14 cellular contexts compared by ENCODE assay signal in the genomic region with DNA sequence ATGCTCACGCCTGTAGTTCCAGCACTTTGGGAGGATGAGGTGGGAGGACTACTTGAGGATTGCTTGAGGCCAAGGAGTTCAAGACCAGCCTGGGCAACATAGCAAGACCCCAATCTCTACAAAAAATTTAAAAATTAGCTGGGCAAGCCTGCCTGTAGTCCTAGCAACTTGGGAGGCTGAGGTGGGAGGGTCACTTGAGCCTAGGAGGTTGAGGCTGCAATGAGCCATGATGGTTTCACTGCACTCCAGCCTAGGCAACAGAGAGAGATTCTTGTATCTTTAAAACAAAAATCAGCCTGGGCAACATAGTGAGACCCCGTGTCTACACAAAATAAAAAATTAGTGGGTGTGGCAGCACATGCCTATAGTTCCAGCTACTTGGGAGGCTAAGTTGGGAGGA. TPM values are rescaled to one million over a fixed set of nuclear protein-coding genes. Genes with fewer than 3 reads are reported as not detected.
DNase-seq lines count a peak whose midpoint lies in the region; ATAC-seq, FAIRE-seq and TF ChIP-seq lines count a peak whose summit lies in the region.
"Had no signal": no experiment of that assay in that cellular context is flagged by ENCODE, and none has a peak within 500 bp of the region (broad histone marks: within the 10 kb centered on the region; RNA-seq: fewer than 3 reads in every experiment).

No MANE protein-coding gene starts in this region.

- H3K9ac ChIP-seq in BLaER1 (no peak overlapping the region), endothelial cell of umbilical vein (replicated peaks; ENCODE audit: extremely low read depth, insufficient read depth, low read length) (no peak overlapping the region)

- H3K4me1 ChIP-seq in BLaER1 (peaks cover 20% of the 10 kb centered on the region), Caco-2 (no peaks in the 10 kb centered on the region), endothelial cell of umbilical vein (ENCODE audit: control insufficient read depth, extremely low read depth, insufficient read depth, low read length) (peaks cover 9% of the 10 kb centered on the region)

- POLR2A ChIA-PET in Caco-2 (lab: Charles Lee) (no interaction called here), T-cell (lab: Charles Lee) (no interaction called here), endothelial cell of umbilical vein (lab: Charles Lee) (no interaction called here)

- H3K9me3 ChIP-seq in BLaER1, result no peaks in the 10 kb centered on the region
- H3K9me3 ChIP-seq in Caco-2, result no peaks in the 10 kb centered on the region
- no peaks in the 10 kb centered on the region for H3K9me3 ChIP-seq in endothelial cell of umbilical vein (replicated peaks; ENCODE audit: control insufficient read depth, insufficient read depth, low read length)

- no peak for ATAC-seq in T-cell (replicated peaks in 1 of 4)
- no peak for ATAC-seq in GM21825 (IDR thresholded peaks at IDR 0.05; ENCODE audit: unreplicated experiment)
- ATAC-seq in HG03565 (IDR thresholded peaks at IDR 0.05; ENCODE audit: unreplicated experiment), result no peak
- no peak for ATAC-seq in HG02763 (IDR thresholded peaks at IDR 0.05; ENCODE audit: unreplicated experiment)
- ATAC-seq: left ventricle myocardium superior had no signal

- H3K27ac ChIP-seq in BLaER1 (no peak overlapping the region), endothelial cell of umbilical vein (ENCODE audit: insufficient read depth, low read depth, low read length) (no peak overlapping the region)

- H4K20me1 ChIP-seq in BLaER1 (no peaks in the 10 kb centered on the region), endothelial cell of umbilical vein (replicated peaks; ENCODE audit: control insufficient read depth, extremely low read depth, insufficient read depth, low read length) (no peaks in the 10 kb centered on the region)

- H3K27me3 ChIP-seq in BLaER1 (peaks cover 17% of the 10 kb centered on the region), Caco-2 (replicated peaks; ENCODE audit: control insufficient read depth, insufficient read depth, low read length) (no peaks in the 10 kb centered on the region), endothelial cell of umbilical vein (ENCODE audit: control insufficient read depth in 2 of 2, insufficient read depth in 2 of 2, low read length in 2 of 2) (no peaks in the 10 kb centered on the region)

- no peak for DNase-seq in Caco-2
- DNase-seq in T-cell, result no peak
- no peak for DNase-seq in endothelial cell of umbilical vein (ENCODE audit: low read depth, low spot score)
- DNase-seq in AG08396 (ENCODE audit: low spot score), result no peak
- DNase-seq: activated CD8-positive, alpha-beta memory T cell treated with anti-CD3 and anti-CD28 coated beads for 24 hours; anterior cingulate cortex; IMR-90; left ventricle myocardium superior; NCI-H226 had no signal

- no peaks in the 10 kb centered on the region for H3K36me3 ChIP-seq in BLaER1
- H3K36me3 ChIP-seq in Caco-2 (ENCODE audit: control insufficient read depth, insufficient read depth, low read length), result no peaks in the 10 kb centered on the region
- H3K36me3 ChIP-seq in endothelial cell of umbilical vein (ENCODE audit: control insufficient read depth in 2 of 2, extremely low read depth in 1 of 2, insufficient read depth in 2 of 2, low read length in 2 of 2), result no peaks in the 10 kb centered on the region

- peak overlapping the region; percentile 93 for H3K4me3 Mint-ChIP-seq in Caco-2 (ENCODE audit: unreplicated experiment)
- peak overlapping the region; percentile 25 to 90 (median 49) for H3K4me3 Mint-ChIP-seq in T-cell

- H3K27ac Mint-ChIP-seq in Caco-2 (ENCODE audit: unreplicated experiment) (no peak overlapping the region), T-cell (peak overlapping the region in 1 of 2 donors; percentile 19)

- intact Hi-C loops in Caco-2 (cut with micrococcal nuclease; ENCODE audit: unreplicated experiment) (loop anchor here (5.0 kb wide), 1 partner anchor 289 kb away; a partner anchor contains a TSS), endothelial cell of umbilical vein (cut with micrococcal nuclease) (loop anchor here (5.0 kb wide), 2 partner anchors 41 to 264 kb away; a partner anchor contains a TSS)

- H3K27me3 Mint-ChIP-seq in Caco-2 (ENCODE audit: insufficient read depth, unreplicated experiment) (no peaks in the 10 kb centered on the region), T-cell (peaks cover 0 to 8% of the 10 kb centered on the region in 2 donors)
- H3K27me3 Mint-ChIP-seq: dendritic cell treated with granulocyte-macrophage colony-stimulating factor and Interleukin-4, amounts not matched to agents 40 ng/mL and 50 ng/mL, for 4 days had no signal

- H3K4me2 ChIP-seq in BLaER1 (peak overlapping the region; percentile 77), endothelial cell of umbilical vein (ENCODE audit: insufficient read depth, low read length) (peak overlapping the region; percentile 98)

- no peaks in the 10 kb centered on the region for H3K9me1 ChIP-seq in endothelial cell of umbilical vein (replicated peaks; ENCODE audit: control insufficient read depth, extremely low read depth, insufficient read depth, low read length)

- CTCF ChIA-PET in Caco-2 (lab: Charles Lee) (interaction anchor here (0.6 kb wide), 1 partner anchor 348 kb away, joined by 5 read pairs; no protein-coding TSS in a partner anchor), T-cell (lab: Charles Lee) (no interaction called here), endothelial cell of umbilical vein (lab: Charles Lee) (no interaction called here)

- H3K9me3 Mint-ChIP-seq in Caco-2 (ENCODE audit: unreplicated experiment) (no peaks in the 10 kb centered on the region), T-cell (no peaks in the 10 kb centered on the region)
- H3K9me3 Mint-ChIP-seq: dendritic cell treated with granulocyte-macrophage colony-stimulating factor and Interleukin-4, amounts not matched to agents 40 ng/mL and 50 ng/mL, for 4 days had no signal

- H3K4me1 Mint-ChIP-seq in Caco-2 (ENCODE audit: low read depth, unreplicated experiment) (peaks cover 9% of the 10 kb centered on the region), T-cell (peaks cover 35 to 54% (median 51%) of the 10 kb centered on the region in 3 donors)

- H2AFZ ChIP-seq in endothelial cell of umbilical vein (ENCODE audit: low read depth, low read length), result no peak overlapping the region

- no peak for FAIRE-seq in endothelial cell of umbilical vein (lab: Jason Lieb, UNC)

- TF ChIP-seq POLR2A in endothelial cell of umbilical vein (IDR thresholded peaks at IDR 0.05; ENCODE audit: low read depth, low read length), result no peak

- peaks cover 29% of the 10 kb centered on the region for H3K79me2 ChIP-seq in endothelial cell of umbilical vein (ENCODE audit: control insufficient read depth, insufficient read depth, low read length)

- dilution Hi-C loops in endothelial cell of umbilical vein (cut with MboI; ENCODE audit: extremely low pct_ligation_motif_present, low sequenced_read_pairs), result no loop called here

- H3K36me3 Mint-ChIP-seq in Caco-2 (ENCODE audit: insufficient read depth, unreplicated experiment) (peaks cover 6% of the 10 kb centered on the region), T-cell (no peaks in the 10 kb centered on the region)

- TF ChIP-seq CTCF in Caco-2 (IDR thresholded peaks at IDR 0.05; ENCODE audit: insufficient read depth in 1 of 2, low read depth in 1 of 2, low read length in 1 of 2, severe bottlenecking in 1 of 2, unreplicated experiment in 1 of 2), result no peak
- no peak for TF ChIP-seq CTCF in endothelial cell of umbilical vein (IDR thresholded peaks at IDR 0.05; ENCODE audit: extremely low read depth in 1 of 2, insufficient read depth in 1 of 2, low read depth in 1 of 2, low read length in 2 of 2)

- H3K4me3 ChIP-seq in BLaER1 (no peak overlapping the region), Caco-2 (ENCODE audit: low read depth, low read length) (no peak overlapping the region), endothelial cell of umbilical vein (replicated peaks in 1 of 3; ENCODE audit: insufficient read depth in 1 of 3, low read depth in 1 of 3, low read length in 3 of 3) (no peak overlapping the region)

- no TSS peak for BruUV-seq in Caco-2 (replicated peaks; lab: Mats Ljungman, UMichigan)
- BruUV-seq in endothelial cell of umbilical vein (replicated peaks; lab: Mats Ljungman, UMichigan), result TSS peak; percentile 22

TF ChIP-seq in endothelial cell of umbilical vein, 7 proteins besides CTCF, POLR2A, EP300 and RAD21:
- TF ChIP-seq GATA2 (IDR thresholded peaks at IDR 0.05; ENCODE audit: insufficient read depth, insufficient read length, low read depth, low read length) (no peak), POLR2AphosphoS5 (IDR thresholded peaks at IDR 0.05; ENCODE audit: insufficient read depth, low read depth, low read length) (no peak), JUN (IDR thresholded peaks at IDR 0.05; ENCODE audit: borderline replicate concordance, insufficient read depth, insufficient read length, low read depth) (no peak), MYC (IDR thresholded peaks at IDR 0.05; ENCODE audit: low read depth, low read length) (no peak), EZH2 (IDR thresholded peaks at IDR 0.05; ENCODE audit: borderline replicate concordance, low read depth, low read length, severe bottlenecking) (no peak), FOS (IDR thresholded peaks at IDR 0.05; ENCODE audit: borderline replicate concordance, insufficient read depth, low read length) (no peak)
- TF ChIP-seq, protein P1, sequence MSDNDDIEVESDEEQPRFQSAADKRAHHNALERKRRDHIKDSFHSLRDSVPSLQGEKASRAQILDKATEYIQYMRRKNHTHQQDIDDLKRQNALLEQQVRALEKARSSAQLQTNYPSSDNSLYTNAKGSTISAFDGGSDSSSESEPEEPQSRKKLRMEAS (IDR thresholded peaks at IDR 0.05; ENCODE audit: insufficient read depth, insufficient read length), result no peak
TF ChIP-seq in endothelial cell of umbilical vein: peak in this region for 0.

RNA-seq across cellular contexts. Expression of a gene that starts 1.9 kb away (rescaled TPM):
- total RNA-seq in Caco-2 (2022) (5.1 and 6.6 TPM in 2 replicates), T-cell (10 to 100 TPM in 3 of 5 donors, 1 to 10 TPM in 2; 8.4 to 20.4 (median 14.7) TPM), endothelial cell of umbilical vein (7.5 TPM in 2 replicates)
- polyA plus RNA-seq in endothelial cell of umbilical vein, result 2.1 and 2.9 TPM in 2 replicates
- polyA plus RNA-seq in endothelial cell of umbilical vein (2011; cell fraction: cytosol; rRNA removed), result 3.4 and 3.8 TPM in 2 replicates
- 8.3 and 10.3 TPM in 2 replicates for polyA plus RNA-seq in endothelial cell of umbilical vein (2011; cell fraction: nucleus; rRNA removed)
- polyA plus RNA-seq in endothelial cell of umbilical vein (2012), result 3.8 and 4.0 TPM in 2 replicates
- polyA minus RNA-seq in endothelial cell of umbilical vein, result 4.7 and 11.8 TPM in 2 replicates
- polyA minus RNA-seq in endothelial cell of umbilical vein (2011; cell fraction: cytosol; rRNA and poly(A)+ RNA removed), result 11.5 TPM
- polyA minus RNA-seq in endothelial cell of umbilical vein (2011; cell fraction: nucleus; rRNA and poly(A)+ RNA removed), result 6.0 and 6.1 TPM in 2 replicates
